Comparison of ENCODE assay signal across 19 cellular contexts in genomic region chr12:115013668-115014072, GRCh38.
DNase-seq lines count a peak whose midpoint lies in the region; ATAC-seq and TF ChIP-seq lines count a peak whose summit lies in the region.
"Had no signal": no experiment of that assay in that cellular context is flagged by ENCODE, and none has a peak within 500 bp of the region (broad histone marks: within the 10 kb centered on the region; RNA-seq: fewer than 3 reads in every experiment).

No MANE protein-coding gene starts in this region.

- H3K4me1 ChIP-seq in heart right ventricle, result peaks cover 0 to 24% (median 0%) of the 10 kb centered on the region in 9 donors
- peaks cover 13% of the 10 kb centered on the region for H3K4me1 ChIP-seq in mesodermal cell (ENCODE audit: control insufficient read depth, insufficient read depth, low read length, poor library complexity, severe bottlenecking)
- H3K4me1 ChIP-seq in smooth muscle cell (ENCODE audit: low read depth), result no peaks in the 10 kb centered on the region
- H3K4me1 ChIP-seq in PC-3 (ENCODE audit: insufficient read depth, low read length), result peaks cover 31% of the 10 kb centered on the region

- H3K4me3 ChIP-seq in heart right ventricle (no peak overlapping the region), mesodermal cell (ENCODE audit: extremely low read depth, insufficient read depth, low read length, poor library complexity, severe bottlenecking) (no peak overlapping the region), smooth muscle cell (no peak overlapping the region), PC-3 (ENCODE audit: low read length) (no peak overlapping the region)
- H3K4me3 ChIP-seq: PC-9, SJSA1 had no signal

- CTCF ChIA-PET in PC-3 (lab: Charles Lee), result no interaction called here

- no TSS peak for BruUV-seq in PC-3 (replicated peaks; lab: Mats Ljungman, UMichigan)

- H3K9ac ChIP-seq in smooth muscle cell (ENCODE audit: low read depth) (no peak overlapping the region), PC-3 (ENCODE audit: low read length) (no peak overlapping the region)

- POLR2A ChIA-PET in PC-3 (lab: Charles Lee; ENCODE audit: unreplicated experiment), result no interaction called here

- peak overlapping the region; percentile 65 for H3K4me2 ChIP-seq in smooth muscle cell
- H3K4me2 ChIP-seq in PC-3 (ENCODE audit: low read length), result no peak overlapping the region
- H3K4me2 ChIP-seq: PC-9 had no signal

- peak overlapping the region in 3 of 10 donors; percentile 21 to 30 (median 30) for H3K27ac ChIP-seq in heart right ventricle
- H3K27ac ChIP-seq in mesodermal cell (ENCODE audit: low read depth, low read length, severe bottlenecking), result peak overlapping the region; percentile 74
- peak overlapping the region; percentile 10 for H3K27ac ChIP-seq in smooth muscle cell (ENCODE audit: low read depth)
- H3K27ac ChIP-seq in PC-3 (ENCODE audit: low read length), result no peak overlapping the region
- H3K27ac ChIP-seq: PC-9, RWPE1, SJSA1 had no signal

- peaks cover 0 to 17% (median 0%) of the 10 kb centered on the region in 11 donors for H3K9me3 ChIP-seq in heart right ventricle
- peaks cover 2% of the 10 kb centered on the region for H3K9me3 ChIP-seq in mesodermal cell (ENCODE audit: control insufficient read depth, low read length)
- no peaks in the 10 kb centered on the region for H3K9me3 ChIP-seq in smooth muscle cell (replicated peaks; ENCODE audit: low read depth)
- no peaks in the 10 kb centered on the region for H3K9me3 ChIP-seq in PC-3 (ENCODE audit: low read length)
- H3K9me3 ChIP-seq: SJSA1 had no signal

- H3F3A ChIP-seq in smooth muscle cell (ENCODE audit: low read depth) (peaks cover 14% of the 10 kb centered on the region), PC-3 (ENCODE audit: low read length, unreplicated experiment) (peaks cover 9% of the 10 kb centered on the region)

- H2AFZ ChIP-seq in smooth muscle cell (ENCODE audit: low read depth) (peak overlapping the region; percentile 97), PC-3 (ENCODE audit: low read length) (no peak overlapping the region)
- H2AFZ ChIP-seq: PC-9 had no signal

- WGBS in heart right ventricle, 2 donors, result 41 to 48% methylated on average over 6 of the region's 6 CpGs
- WGBS in mesodermal cell (ENCODE audit: insufficient coverage in 2 of 2), 2 experiments, result 83 to 100% methylated on average over 3 to 4 of the region's 6 CpGs
- WGBS in smooth muscle cell (ENCODE audit: low lambda C conversion rate), result 16% methylated on average over 6 of the region's 6 CpGs

- ATAC-seq in Right ventricle myocardium inferior (peak; percentile 57), heart right ventricle (peak in 7 of 8 donors; percentile 50 to 86 (median 67)), PC-3 (no peak)

- H3K27me3 ChIP-seq in heart right ventricle (peaks cover 0 to 18% (median 0%) of the 10 kb centered on the region in 7 donors), smooth muscle cell (ENCODE audit: low read depth) (no peaks in the 10 kb centered on the region), PC-3 (ENCODE audit: low read length) (no peaks in the 10 kb centered on the region)
- H3K27me3 ChIP-seq: SJSA1 had no signal

- DNase-seq in Right ventricle myocardium inferior (ENCODE audit: missing footprints) (no peak), cardiac septum (ENCODE audit: low spot score) (no peak), heart right ventricle (peak; percentile 27 to 39), smooth muscle cell (lab: John Stamatoyannopoulos, UW; ENCODE audit: unreplicated experiment) (no peak), mesenteric fat pad (ENCODE audit: low spot score) (no peak), NCI-H2227 treated with DMSO at 0.1 percent for 48 hours (lab: John Stamatoyannopoulos, UW) (no peak), PC-3 (no peak)
- DNase-seq: 8988T; CD4-positive, alpha-beta T cell; GF-D8; KG1; NCI-H1417; NCI-H187 treated with DMSO at 0.1 percent for 48 hours; NCI-H345; NCI-H524 treated with DMSO at 0.1 percent for 48 hours; PC-9 had no signal

- H4K20me1 ChIP-seq in smooth muscle cell (ENCODE audit: low read depth) (no peaks in the 10 kb centered on the region), PC-3 (ENCODE audit: low read length) (no peaks in the 10 kb centered on the region)

- H3K9me2 ChIP-seq in PC-3 (replicated peaks; ENCODE audit: low read length), result no peaks in the 10 kb centered on the region

- H3K36me3 ChIP-seq in heart right ventricle (no peaks in the 10 kb centered on the region), mesodermal cell (ENCODE audit: control insufficient read depth, insufficient read depth, low read length) (no peaks in the 10 kb centered on the region), smooth muscle cell (ENCODE audit: low read depth) (no peaks in the 10 kb centered on the region), PC-3 (ENCODE audit: low read depth, low read length) (no peaks in the 10 kb centered on the region)
- H3K36me3 ChIP-seq: SJSA1 had no signal

- intact Hi-C loops in Right ventricle myocardium inferior (cut with DNase I) (no loop called here), cardiac septum (cut with DNase I) (no loop called here), heart right ventricle (cut with DNase I) (loop anchor here in 2 of 10 donors (5.0 to 10.0 kb wide), 4 partner anchors 89 to 331 kb away; partner anchors contain the start of gene TBX3 (in 1 of the 2)), PC-3 (cut with micrococcal nuclease) (no loop called here)

- TF ChIP-seq CTCF in heart right ventricle (IDR thresholded peaks at IDR 0.05), result no peak
- no peak for TF ChIP-seq CTCF in smooth muscle cell (IDR thresholded peaks at IDR 0.05; ENCODE audit: borderline replicate concordance, insufficient read depth, poor library complexity, severe bottlenecking)
- no peak for TF ChIP-seq CTCF in PC-3 (conservative IDR thresholded peaks at IDR 0.05; ENCODE audit: low read depth, low read length)

- H3K79me2 ChIP-seq in smooth muscle cell (ENCODE audit: low read depth) (no peaks in the 10 kb centered on the region), PC-3 (ENCODE audit: low read length) (no peaks in the 10 kb centered on the region)

Comparison
In these comparisons a context has a peak if more than half of its experiments do, and no peak if none do; other contexts are left out.
1. DNase-seq: peak in heart right ventricle (2 of 2); none in Right ventricle myocardium inferior (single experiment), cardiac septum (single experiment), smooth muscle cell (single experiment), mesenteric fat pad (single experiment), NCI-H2227 treated with DMSO at 0.1 percent for 48 hours (single experiment) and PC-3 (single experiment).